ENCODE assay signal across 1 cellular context in genomic region chr2:177271981-177272666, GRCh38.
TF ChIP-seq lines count a peak whose summit lies in the region.

No MANE protein-coding gene starts in this region.

TF ChIP-seq in K562, 482 proteins besides CTCF, POLR2A, EP300 and RAD21:
- TF ChIP-seq XRCC4 (IDR thresholded peaks at IDR 0.05; ENCODE audit: extremely low read depth, insufficient read depth, insufficient read length), result no peak
- TF ChIP-seq ZNF263 (CRISPR knock-in tag; IDR thresholded peaks at IDR 0.05; ENCODE audit: borderline replicate concordance), result no peak
- TF ChIP-seq BCOR (IDR thresholded peaks at IDR 0.05), result peak; percentile 72; the same call in 1 of the 2 replicates
- 0 out of 2 replicates have a peak, but pooled peaks have one; percentile 21 for TF ChIP-seq L3MBTL2 (IDR thresholded peaks at IDR 0.05)
- 0 out of 2 replicates have a peak, but pooled peaks have one; percentile 37 for TF ChIP-seq ELF1 (tag; IDR thresholded peaks at IDR 0.05)
- TF ChIP-seq RCOR1 (IDR thresholded peaks at IDR 0.05; ENCODE audit: borderline replicate concordance in 1 of 2, low read depth in 2 of 2, low read length in 2 of 2), result peak in 1 of 2 experiments; percentile 65; a peak in 1 of 4 replicates
- no peak for TF ChIP-seq FIP1L1 (IDR thresholded peaks at IDR 0.05; ENCODE audit: low read depth, low read length, poor library complexity, severe bottlenecking)
- 0 out of 2 replicates have a peak, but pooled peaks have one; percentile 16 for TF ChIP-seq NFIC (IDR thresholded peaks at IDR 0.05)
- TF ChIP-seq, protein P1, sequence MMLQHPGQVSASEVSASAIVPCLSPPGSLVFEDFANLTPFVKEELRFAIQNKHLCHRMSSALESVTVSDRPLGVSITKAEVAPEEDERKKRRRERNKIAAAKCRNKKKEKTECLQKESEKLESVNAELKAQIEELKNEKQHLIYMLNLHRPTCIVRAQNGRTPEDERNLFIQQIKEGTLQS (IDR thresholded peaks at IDR 0.05), result peak; percentile 49
- TF ChIP-seq, protein P1 (CRISPR knock-in tag; conservative IDR thresholded peaks at IDR 0.05), result no peak
- TF ChIP-seq, protein P2, sequence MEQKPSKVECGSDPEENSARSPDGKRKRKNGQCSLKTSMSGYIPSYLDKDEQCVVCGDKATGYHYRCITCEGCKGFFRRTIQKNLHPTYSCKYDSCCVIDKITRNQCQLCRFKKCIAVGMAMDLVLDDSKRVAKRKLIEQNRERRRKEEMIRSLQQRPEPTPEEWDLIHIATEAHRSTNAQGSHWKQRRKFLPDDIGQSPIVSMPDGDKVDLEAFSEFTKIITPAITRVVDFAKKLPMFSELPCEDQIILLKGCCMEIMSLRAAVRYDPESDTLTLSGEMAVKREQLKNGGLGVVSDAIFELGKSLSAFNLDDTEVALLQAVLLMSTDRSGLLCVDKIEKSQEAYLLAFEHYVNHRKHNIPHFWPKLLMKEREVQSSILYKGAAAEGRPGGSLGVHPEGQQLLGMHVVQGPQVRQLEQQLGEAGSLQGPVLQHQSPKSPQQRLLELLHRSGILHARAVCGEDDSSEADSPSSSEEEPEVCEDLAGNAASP (IDR thresholded peaks at IDR 0.05), result no peak
- 0 out of 2 replicates have a peak, but pooled peaks have one; percentile 13 for TF ChIP-seq SOX6 (IDR thresholded peaks at IDR 0.05)
- TF ChIP-seq NRF1 (conservative IDR thresholded peaks at IDR 0.05 in 1 of 2, IDR thresholded peaks at IDR 0.05 in 1 of 2), result 0 out of 4 replicates have a peak, but pooled peaks of 1 of the 2 experiments have one; percentile 7
- no peak for TF ChIP-seq SMARCB1 (IDR thresholded peaks at IDR 0.05; ENCODE audit: insufficient read length, low read depth)
- TF ChIP-seq RUNX1 (IDR thresholded peaks at IDR 0.05; ENCODE audit: low read depth), result no peak
- TF ChIP-seq RAD51 (IDR thresholded peaks at IDR 0.05; ENCODE audit: borderline replicate concordance, low read depth), result no peak
- TF ChIP-seq EP400 (IDR thresholded peaks at IDR 0.05), result 0 out of 2 replicates have a peak, but pooled peaks have one; percentile 14
- peak; percentile 81 for TF ChIP-seq RBM25 (IDR thresholded peaks at IDR 0.05; ENCODE audit: low read depth, low read length, severe bottlenecking)
- TF ChIP-seq, protein P3, sequence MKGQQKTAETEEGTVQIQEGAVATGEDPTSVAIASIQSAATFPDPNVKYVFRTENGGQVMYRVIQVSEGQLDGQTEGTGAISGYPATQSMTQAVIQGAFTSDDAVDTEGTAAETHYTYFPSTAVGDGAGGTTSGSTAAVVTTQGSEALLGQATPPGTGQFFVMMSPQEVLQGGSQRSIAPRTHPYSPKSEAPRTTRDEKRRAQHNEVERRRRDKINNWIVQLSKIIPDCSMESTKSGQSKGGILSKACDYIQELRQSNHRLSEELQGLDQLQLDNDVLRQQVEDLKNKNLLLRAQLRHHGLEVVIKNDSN (CRISPR knock-in tag; IDR thresholded peaks at IDR 0.05), result no peak
- TF ChIP-seq ZNF239 (CRISPR knock-in tag; IDR thresholded peaks at IDR 0.05), result peak; percentile 49
- peak in 1 of 2 experiments; percentile 75; a peak in 1 of 4 replicates for TF ChIP-seq KDM1A (IDR thresholded peaks at IDR 0.05)
- TF ChIP-seq HEY1 (CRISPR knock-in tag; IDR thresholded peaks at IDR 0.05; ENCODE audit: borderline replicate concordance), result no peak
